ENCODE assay signal across 18 cellular contexts in the genomic region with DNA sequence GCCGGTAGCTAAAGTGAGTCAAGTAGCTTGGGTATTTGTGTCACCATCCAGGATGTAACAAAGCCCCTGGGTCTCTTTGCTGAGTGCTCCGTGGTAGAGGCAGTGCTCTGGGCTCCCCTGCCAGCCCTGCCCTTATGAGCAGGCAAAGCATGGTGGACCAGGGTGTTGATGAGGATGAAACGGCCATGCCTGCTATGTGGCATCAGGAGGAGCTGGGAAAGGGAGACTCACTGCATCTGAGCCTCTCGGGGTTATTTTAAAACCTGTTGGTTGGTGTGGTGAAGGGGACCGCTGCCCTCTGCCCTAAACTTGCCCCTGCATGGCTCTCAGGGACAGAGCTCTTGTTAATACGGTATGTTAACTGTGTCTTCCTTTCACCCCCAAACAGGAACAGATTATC.
A peak's percentile ranks its signal among the peaks of the same experiment; 100 is the strongest.
DNase-seq lines count a peak whose midpoint lies in the region; ATAC-seq and TF ChIP-seq lines count a peak whose summit lies in the region.
"Had no signal": no experiment of that assay in that cellular context is flagged by ENCODE, and none has a peak within 500 bp of the region (broad histone marks: within the 10 kb centered on the region; RNA-seq: fewer than 3 reads in every experiment).

No MANE protein-coding gene starts in this region.

- ATAC-seq in natural killer cell: peak in 1 of 3 donors; percentile 23
- ATAC-seq in HG02840 (IDR thresholded peaks at IDR 0.05; ENCODE audit: low FRiP score, unreplicated experiment): no peak
- ATAC-seq: stimulated activated memory B cell treated with anti-CD40 and anti-IgM and Interleukin-4, amounts not matched to agents 10 μg/mL and 1 μg/mL and 100 μg/mL, for 72 hours had no signal

- intact Hi-C loops in natural killer cell (cut with micrococcal nuclease): no loop called here
- intact Hi-C loops in vagina (cut with DNase I): no loop called here

- no peak for TF ChIP-seq POLR2A in vagina (IDR thresholded peaks at IDR 0.05)

- H3K27ac Mint-ChIP-seq in activated naive CD8-positive, alpha-beta T cell: peak overlapping the region; percentile 4
- no peak overlapping the region for H3K27ac Mint-ChIP-seq in activated naive CD8-positive, alpha-beta T cell treated with anti-CD3 and anti-CD28 coated beads for 36 hours
- H3K27ac Mint-ChIP-seq in natural killer cell: peak overlapping the region; percentile 81 to 84
- H3K27ac Mint-ChIP-seq: activated naive CD8-positive, alpha-beta T cell treated with anti-CD3 and anti-CD28 coated beads, Interleukin-2, amount 10 ng/mL, durations not matched to agents 7 days and 5 days; T-helper 1 cell treated with Interleukin-12 subunit alpha and Interleukin-12 subunit beta and Interleukin-4 antibody, amounts not matched to agents 30 μg/mL and 1 μg/mL, for 36 hours had no signal

- H3K27me3 Mint-ChIP-seq in activated naive CD8-positive, alpha-beta T cell: no peaks in the 10 kb centered on the region
- H3K27me3 Mint-ChIP-seq in activated naive CD8-positive, alpha-beta T cell treated with anti-CD3 and anti-CD28 coated beads for 36 hours: no peaks in the 10 kb centered on the region
- H3K27me3 Mint-ChIP-seq in natural killer cell (ENCODE audit: low read depth in 2 of 2): no peaks in the 10 kb centered on the region
- H3K27me3 Mint-ChIP-seq: activated naive CD8-positive, alpha-beta T cell treated with anti-CD3 and anti-CD28 coated beads, Interleukin-2, amount 10 ng/mL, durations not matched to agents 7 days and 5 days; CD4-positive, alpha-beta memory T cell; stimulated activated memory B cell treated with anti-CD40 and anti-IgM and Interleukin-4, amounts not matched to agents 10 μg/mL and 1 μg/mL and 100 μg/mL, for 72 hours had no signal

- H3K9me3 Mint-ChIP-seq in activated naive CD8-positive, alpha-beta T cell (ENCODE audit: low read depth): no peaks in the 10 kb centered on the region
- no peaks in the 10 kb centered on the region for H3K9me3 Mint-ChIP-seq in activated naive CD8-positive, alpha-beta T cell treated with anti-CD3 and anti-CD28 coated beads for 36 hours
- no peaks in the 10 kb centered on the region for H3K9me3 Mint-ChIP-seq in natural killer cell
- H3K9me3 Mint-ChIP-seq: activated naive CD8-positive, alpha-beta T cell treated with anti-CD3 and anti-CD28 coated beads, Interleukin-2, amount 10 ng/mL, durations not matched to agents 7 days and 5 days; stimulated activated memory B cell treated with anti-CD40 and anti-IgM and Interleukin-4, amounts not matched to agents 10 μg/mL and 1 μg/mL and 100 μg/mL, for 72 hours; T-helper 1 cell treated with Interleukin-12 subunit alpha and Interleukin-12 subunit beta and Interleukin-4 antibody, amounts not matched to agents 30 μg/mL and 1 μg/mL, for 36 hours had no signal

- H3K27me3 ChIP-seq in WERI-Rb-1 (ENCODE audit: insufficient read depth, low read depth, severe bottlenecking): no peaks in the 10 kb centered on the region
- no peaks in the 10 kb centered on the region for H3K27me3 ChIP-seq in vagina
- H3K27me3 ChIP-seq: neutrophil, testis had no signal

- peaks cover 1% of the 10 kb centered on the region for H3K4me1 Mint-ChIP-seq in activated naive CD8-positive, alpha-beta T cell (ENCODE audit: low read depth)
- peaks cover 13% of the 10 kb centered on the region for H3K4me1 Mint-ChIP-seq in activated naive CD8-positive, alpha-beta T cell treated with anti-CD3 and anti-CD28 coated beads for 36 hours
- H3K4me1 Mint-ChIP-seq in natural killer cell: peaks cover 44 to 62% of the 10 kb centered on the region in 2 donors

- peaks cover 9% of the 10 kb centered on the region for H3K36me3 Mint-ChIP-seq in activated naive CD8-positive, alpha-beta T cell
- peaks cover 29% of the 10 kb centered on the region for H3K36me3 Mint-ChIP-seq in activated naive CD8-positive, alpha-beta T cell treated with anti-CD3 and anti-CD28 coated beads for 36 hours
- H3K36me3 Mint-ChIP-seq in natural killer cell: peaks cover 8% of the 10 kb centered on the region

- H3K27ac ChIP-seq in WERI-Rb-1 (no peak overlapping the region), vagina (no peak overlapping the region)
- H3K27ac ChIP-seq: epithelial cell of prostate, neutrophil, testis had no signal

- DNase-seq in activated naive CD8-positive, alpha-beta T cell treated with anti-CD3 and anti-CD28 coated beads for 36 hours: no peak
- DNase-seq in WERI-Rb-1 (peak; percentile 5), natural killer cell (no peak), vagina (ENCODE audit: extremely low spot score in 2 of 2) (no peak), DMS79 treated with DMSO at 0.1 percent for 48 hours (lab: John Stamatoyannopoulos, UW) (no peak)
- DNase-seq: activated CD4-positive, alpha-beta T cell treated with anti-CD3 and anti-CD28 coated beads, Interleukin-2, amount 50 U/mL, for 48 hours; activated naive CD8-positive, alpha-beta T cell treated with anti-CD3 and anti-CD28 coated beads, Interleukin-2, amount 10 ng/mL, durations not matched to agents 7 days and 5 days; CD4-positive, alpha-beta memory T cell; NCI-H1092; NCI-H2227 treated with DMSO at 0.1 percent for 48 hours; small intestine; testis had no signal

- no peak overlapping the region for H3K4me3 Mint-ChIP-seq in activated naive CD8-positive, alpha-beta T cell
- H3K4me3 Mint-ChIP-seq in activated naive CD8-positive, alpha-beta T cell treated with anti-CD3 and anti-CD28 coated beads for 36 hours: no peak overlapping the region
- H3K4me3 Mint-ChIP-seq in natural killer cell: no peak overlapping the region
- H3K4me3 Mint-ChIP-seq: activated naive CD8-positive, alpha-beta T cell treated with anti-CD3 and anti-CD28 coated beads, Interleukin-2, amount 10 ng/mL, durations not matched to agents 7 days and 5 days; CD4-positive, alpha-beta memory T cell; stimulated activated memory B cell treated with anti-CD40 and anti-IgM and Interleukin-4, amounts not matched to agents 10 μg/mL and 1 μg/mL and 100 μg/mL, for 72 hours; T-helper 1 cell treated with Interleukin-12 subunit alpha and Interleukin-12 subunit beta and Interleukin-4 antibody, amounts not matched to agents 30 μg/mL and 1 μg/mL, for 36 hours had no signal

- H3K4me1 ChIP-seq in vagina: peaks cover 17% of the 10 kb centered on the region

- no peaks in the 10 kb centered on the region for H3K9me3 ChIP-seq in WERI-Rb-1 (ENCODE audit: severe bottlenecking)
- no peaks in the 10 kb centered on the region for H3K9me3 ChIP-seq in vagina
- H3K9me3 ChIP-seq: neutrophil, testis had no signal

- no peak overlapping the region for H3K4me3 ChIP-seq in WERI-Rb-1 (ENCODE audit: low read depth, low read length)
- H3K4me3 ChIP-seq in vagina: no peak overlapping the region
- H3K4me3 ChIP-seq: testis had no signal

- TF ChIP-seq CTCF in WERI-Rb-1 (IDR thresholded peaks at IDR 0.05; ENCODE audit: low read depth, low read length) (no peak), natural killer cell (IDR thresholded peaks at IDR 0.05) (no peak), vagina (IDR thresholded peaks at IDR 0.05) (no peak)

- H3K36me3 ChIP-seq in WERI-Rb-1 (peaks cover 82% of the 10 kb centered on the region), vagina (peaks cover 0 to 58% of the 10 kb centered on the region in 2 donors)
